Comparison of ENCODE assay signal across 8 cellular contexts in the genomic region with DNA sequence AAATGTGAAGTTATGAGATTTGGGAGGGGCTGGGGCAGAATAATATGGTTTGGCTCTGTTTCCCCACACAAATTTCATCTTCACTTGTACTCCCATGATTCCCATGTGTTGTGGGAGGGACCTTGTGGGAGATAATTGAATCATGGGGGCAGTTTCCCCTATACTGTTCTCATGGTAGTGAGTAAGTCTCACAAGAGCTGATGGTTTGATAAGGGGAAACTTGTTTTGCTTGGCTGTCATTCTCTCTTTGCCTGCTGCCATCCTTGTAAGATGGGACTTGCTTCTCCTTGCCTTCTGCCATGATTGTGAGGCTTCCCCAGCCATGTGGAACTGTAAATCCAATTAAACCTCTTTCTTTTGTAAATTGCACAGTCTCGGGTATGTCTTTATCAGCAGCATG.
DNase-seq lines count a peak whose midpoint lies in the region; ATAC-seq, FAIRE-seq and TF ChIP-seq lines count a peak whose summit lies in the region.
"Not testable (repeated sequence)": the region's sequence is repeated elsewhere in the genome, so short reads cannot be mapped to it uniquely, and the experiment has no call there.

No MANE protein-coding gene starts in this region.

- H3K4me1 ChIP-seq in SK-N-SH (ENCODE audit: control insufficient read depth in 1 of 2, insufficient read depth in 2 of 2, low read depth in 1 of 2, low read length in 1 of 2) (peaks cover 0 to 28% of the 10 kb centered on the region in 2 experiments; a peak in 2 of 4 replicates), astrocyte (ENCODE audit: insufficient read depth, low read length) (peaks cover 20% of the 10 kb centered on the region), foreskin keratinocyte (peaks cover 36% of the 10 kb centered on the region)

- not testable (repeated sequence) for ATAC-seq in foreskin keratinocyte; natural killer cell treated with Interleukin-12 subunit alpha and Interleukin-12 subunit beta and Interleukin-15 and Interleukin-18, amount 100 ng/mL, for 72 hours

- TF ChIP-seq CTCF in SK-N-SH (IDR thresholded peaks at IDR 0.05); astrocyte (IDR thresholded peaks at IDR 0.05; ENCODE audit: insufficient read depth, low read depth, low read length); chondrocyte (IDR thresholded peaks at IDR 0.05); foreskin keratinocyte (conservative IDR thresholded peaks at IDR 0.05): not testable (repeated sequence)

- TF ChIP-seq EP300 in SK-N-SH (IDR thresholded peaks at IDR 0.05; ENCODE audit: borderline replicate concordance in 1 of 2, low read depth in 1 of 2, low read length in 1 of 2): not testable (repeated sequence)

- H3K27me3 ChIP-seq in SK-N-SH (ENCODE audit: insufficient read depth); astrocyte (ENCODE audit: insufficient read depth, low read length); foreskin keratinocyte: not testable (repeated sequence)

- not testable (repeated sequence) for H3K36me3 Mint-ChIP-seq in astrocyte (ENCODE audit: low read depth, unreplicated experiment); chondrocyte (ENCODE audit: low read depth); natural killer cell treated with Interleukin-12 subunit alpha and Interleukin-12 subunit beta and Interleukin-15 and Interleukin-18, amount 100 ng/mL, for 72 hours; stimulated activated naive CD8-positive, alpha-beta T cell treated with anti-CD3 and anti-CD28 coated beads, Interleukin-15, Interleukin-2, amounts not matched to agents 100 ng/mL and 50 ng/mL, for 24 hours (ENCODE audit: low read depth)

- DNase-seq in EH (ENCODE audit: low read depth) (peak; percentile 39), M059J (ENCODE audit: low read depth) (peak; percentile 41), astrocyte (ENCODE audit: low read depth) (peak; percentile 26)
- not testable (repeated sequence) for DNase-seq in SK-N-SH; chondrocyte (ENCODE audit: low spot score); foreskin keratinocyte; natural killer cell treated with Interleukin-12 subunit alpha and Interleukin-12 subunit beta and Interleukin-15 and Interleukin-18, amount 100 ng/mL, for 72 hours (ENCODE audit: low spot score)

- H3K4me3 ChIP-seq in SK-N-SH (ENCODE audit: low read depth in 2 of 2, low read length in 1 of 2); astrocyte (ENCODE audit: insufficient read depth, low read depth, low read length): not testable (repeated sequence)

- H3K9ac ChIP-seq in SK-N-SH; astrocyte (ENCODE audit: low read length): not testable (repeated sequence)

- not testable (repeated sequence) for H3K9me2 ChIP-seq in SK-N-SH

- not testable (repeated sequence) for H3K4me2 ChIP-seq in SK-N-SH; astrocyte (ENCODE audit: low read length)

- WGBS in SK-N-SH (ENCODE audit: low lambda C conversion rate): 53% methylated on average over 1 of the region's 1 CpG

- not testable (repeated sequence) for TF ChIP-seq RAD21 in SK-N-SH (IDR thresholded peaks at IDR 0.05; ENCODE audit: low read length)

- POLR2A ChIA-PET in SK-N-SH (lab: Yijun Ruan, JAX): not testable (repeated sequence)

- H3K36me3 ChIP-seq in SK-N-SH (replicated peaks in 1 of 2; ENCODE audit: control insufficient read depth in 1 of 2, insufficient read depth in 2 of 2, low read length in 1 of 2); astrocyte (ENCODE audit: insufficient read depth, low read length): not testable (repeated sequence)

- peak overlapping the region in 1 of 2 experiments; percentile 93; a peak in 2 of 4 replicates for H3K27ac ChIP-seq in SK-N-SH (ENCODE audit: low read depth in 2 of 2, low read length in 1 of 2)
- H3K27ac ChIP-seq in astrocyte (ENCODE audit: low read depth, low read length): peak overlapping the region; percentile 92
- peak overlapping the region; percentile 64 for H3K27ac ChIP-seq in foreskin keratinocyte

- FAIRE-seq in astrocyte (lab: Jason Lieb, UNC): not testable (repeated sequence)

- CTCF ChIA-PET in SK-N-SH (lab: Yijun Ruan, JAX): interaction anchor here (4.4 kb wide), 1 partner anchor 519 kb away, joined by 19 read pairs; no protein-coding TSS in a partner anchor

- H2AFZ ChIP-seq in SK-N-SH (ENCODE audit: low read depth): peak overlapping the region; percentile 24
- H2AFZ ChIP-seq in astrocyte (ENCODE audit: low read depth, low read length): not testable (repeated sequence)

- not testable (repeated sequence) for H3K4me3 Mint-ChIP-seq in astrocyte (ENCODE audit: unreplicated experiment); chondrocyte (ENCODE audit: unreplicated experiment); stimulated activated naive CD8-positive, alpha-beta T cell treated with anti-CD3 and anti-CD28 coated beads, Interleukin-15, Interleukin-2, amounts not matched to agents 100 ng/mL and 50 ng/mL, for 24 hours
- peak overlapping the region; percentile 57 for H3K4me3 Mint-ChIP-seq in natural killer cell treated with Interleukin-12 subunit alpha and Interleukin-12 subunit beta and Interleukin-15 and Interleukin-18, amount 100 ng/mL, for 72 hours

- H3K27me3 Mint-ChIP-seq in astrocyte (ENCODE audit: low read depth, unreplicated experiment); chondrocyte (ENCODE audit: low read depth); natural killer cell treated with Interleukin-12 subunit alpha and Interleukin-12 subunit beta and Interleukin-15 and Interleukin-18, amount 100 ng/mL, for 72 hours; stimulated activated naive CD8-positive, alpha-beta T cell treated with anti-CD3 and anti-CD28 coated beads, Interleukin-15, Interleukin-2, amounts not matched to agents 100 ng/mL and 50 ng/mL, for 24 hours: not testable (repeated sequence)

- H3K9me3 ChIP-seq in SK-N-SH; astrocyte (ENCODE audit: insufficient read depth, low read depth, low read length): not testable (repeated sequence)

- H3K4me1 Mint-ChIP-seq in astrocyte (ENCODE audit: low read depth, unreplicated experiment): peaks cover 38% of the 10 kb centered on the region
- peaks cover 37% of the 10 kb centered on the region for H3K4me1 Mint-ChIP-seq in chondrocyte (ENCODE audit: low read depth)
- peaks cover 45 to 48% of the 10 kb centered on the region in 2 donors for H3K4me1 Mint-ChIP-seq in natural killer cell treated with Interleukin-12 subunit alpha and Interleukin-12 subunit beta and Interleukin-15 and Interleukin-18, amount 100 ng/mL, for 72 hours (ENCODE audit: low read depth in 2 of 2)
- H3K4me1 Mint-ChIP-seq in stimulated activated naive CD8-positive, alpha-beta T cell treated with anti-CD3 and anti-CD28 coated beads, Interleukin-15, Interleukin-2, amounts not matched to agents 100 ng/mL and 50 ng/mL, for 24 hours (ENCODE audit: low read depth): peaks cover 22% of the 10 kb centered on the region

- H3K27ac Mint-ChIP-seq in astrocyte (ENCODE audit: unreplicated experiment) (peak overlapping the region; percentile 99), chondrocyte (ENCODE audit: unreplicated experiment) (peak overlapping the region; percentile 18)
- peak overlapping the region; percentile 93 to 98 for H3K27ac Mint-ChIP-seq in natural killer cell treated with Interleukin-12 subunit alpha and Interleukin-12 subunit beta and Interleukin-15 and Interleukin-18, amount 100 ng/mL, for 72 hours
- peak overlapping the region; percentile 40 for H3K27ac Mint-ChIP-seq in stimulated activated naive CD8-positive, alpha-beta T cell treated with anti-CD3 and anti-CD28 coated beads, Interleukin-15, Interleukin-2, amounts not matched to agents 100 ng/mL and 50 ng/mL, for 24 hours

- H3K79me2 ChIP-seq in SK-N-SH (ENCODE audit: insufficient read depth); astrocyte (ENCODE audit: insufficient read depth, low read length): not testable (repeated sequence)

- not testable (repeated sequence) for H3K9me3 Mint-ChIP-seq in astrocyte (ENCODE audit: unreplicated experiment); chondrocyte (ENCODE audit: low read depth); natural killer cell treated with Interleukin-12 subunit alpha and Interleukin-12 subunit beta and Interleukin-15 and Interleukin-18, amount 100 ng/mL, for 72 hours; stimulated activated naive CD8-positive, alpha-beta T cell treated with anti-CD3 and anti-CD28 coated beads, Interleukin-15, Interleukin-2, amounts not matched to agents 100 ng/mL and 50 ng/mL, for 24 hours

- not testable (repeated sequence) for H4K20me1 ChIP-seq in SK-N-SH (ENCODE audit: insufficient read depth); astrocyte (ENCODE audit: insufficient read depth, low read length)

- not testable (repeated sequence) for H3F3A ChIP-seq in SK-N-SH (replicated peaks; ENCODE audit: insufficient read depth)

Comparison
In these comparisons a context has a peak if more than half of its experiments do, and no peak if none do; other contexts are left out.
1. H3K27ac Mint-ChIP-seq: peak in every context shown above with its lines; median percentile 99 in astrocyte; 96 in natural killer cell treated with Interleukin-12 subunit alpha and Interleukin-12 subunit beta and Interleukin-15 and Interleukin-18, amount 100 ng/mL, for 72 hours; 40 in stimulated activated naive CD8-positive, alpha-beta T cell treated with anti-CD3 and anti-CD28 coated beads, Interleukin-15, Interleukin-2, amounts not matched to agents 100 ng/mL and 50 ng/mL, for 24 hours; 18 in chondrocyte.